23 cellular contexts compared by ENCODE assay signal in genomic region chr1:81155131-81155530, GRCh38.
A peak's percentile ranks its signal among the peaks of the same experiment; 100 is the strongest.
DNase-seq lines count a peak whose midpoint lies in the region; ATAC-seq and TF ChIP-seq lines count a peak whose summit lies in the region.
"Had no signal": no experiment of that assay in that cellular context is flagged by ENCODE, and none has a peak within 500 bp of the region (broad histone marks: within the 10 kb centered on the region; RNA-seq: fewer than 3 reads in every experiment).

No MANE protein-coding gene starts in this region.

- peak; percentile 63 for DNase-seq in BJ (ENCODE audit: low read depth)
- DNase-seq in NCI-H226 = peak; percentile 53
- peak; percentile 53 for DNase-seq in dedifferentiated amniotic fluid mesenchymal stem cell (ENCODE audit: extremely low spot score)
- peak; percentile 66 for DNase-seq in kidney glomerular epithelial cell (lab: John Stamatoyannopoulos, UW)
- DNase-seq in left lung = no peak
- DNase-seq in tibial artery = no peak
- no peak for DNase-seq in occipital lobe (lab: John Stamatoyannopoulos, UW)
- DNase-seq: activated CD4-positive, alpha-beta T cell treated with anti-CD3 and anti-CD28 coated beads for 48 hours; activated naive CD4-positive, alpha-beta T cell treated with Interleukin-2 at 50 U/mL for 16 hours; activated T-cell treated with anti-CD3 and anti-CD28 coated beads, Interleukin-2, amount 50 U/mL, for 48 hours; CD4-positive, CD25-positive, alpha-beta regulatory T cell; effector memory CD4-positive, alpha-beta T cell; heart right ventricle; left ventricle myocardium superior; NCI-H1092; NCI-H1930; Right ventricle myocardium superior; stimulated activated naive B cell treated with anti-CD40 and anti-IgM and Interleukin-4, amounts not matched to agents 10 μg/mL and 1 μg/mL and 100 μg/mL, for 72 hours had no signal

- no peak for ATAC-seq in left lung
- no peak for ATAC-seq in HG03378 (IDR thresholded peaks at IDR 0.05; ENCODE audit: unreplicated experiment)
- ATAC-seq: GM12878; heart right ventricle; left ventricle myocardium superior; stimulated activated naive B cell treated with anti-CD40 and anti-IgM and Interleukin-4, amounts not matched to agents 10 μg/mL and 1 μg/mL and 100 μg/mL, for 72 hours had no signal

- POLR2A ChIA-PET in BJ (lab: Charles Lee) = no interaction called here

- H3K27ac ChIP-seq in left lung = no peak overlapping the region
- H3K27ac ChIP-seq in tibial artery = no peak overlapping the region
- H3K27ac ChIP-seq: esophagus muscularis mucosa, heart right ventricle, vagina had no signal

- intact Hi-C loops in left lung (cut with DNase I) = no loop called here
- intact Hi-C loops in tibial artery (cut with DNase I; ENCODE audit: low total_unique reads) = no loop called here

- H3K4me3 ChIP-seq in BJ (ENCODE audit: low read depth, low read length) = no peak overlapping the region
- H3K4me3 ChIP-seq in left lung = no peak overlapping the region
- no peak overlapping the region for H3K4me3 ChIP-seq in tibial artery
- H3K4me3 ChIP-seq: esophagus muscularis mucosa, GM12878, heart right ventricle, smooth muscle cell, vagina had no signal

- CTCF ChIA-PET in BJ (lab: Yijun Ruan, JAX) = interaction anchor here (1.2 kb wide), 1 partner anchor 30 kb away, joined by 4 read pairs; no protein-coding TSS in a partner anchor

- no peaks in the 10 kb centered on the region for H3K36me3 ChIP-seq in BJ (ENCODE audit: control insufficient read depth, insufficient read depth, low read length)
- no peaks in the 10 kb centered on the region for H3K36me3 ChIP-seq in left lung
- H3K36me3 ChIP-seq in tibial artery = no peaks in the 10 kb centered on the region
- H3K36me3 ChIP-seq: esophagus muscularis mucosa, heart right ventricle, vagina had no signal

- H3K4me1 ChIP-seq in left lung (no peaks in the 10 kb centered on the region), tibial artery (no peaks in the 10 kb centered on the region)
- H3K4me1 ChIP-seq: vagina had no signal

- no peaks in the 10 kb centered on the region for H3K9me3 ChIP-seq in left lung
- no peaks in the 10 kb centered on the region for H3K9me3 ChIP-seq in tibial artery
- H3K9me3 ChIP-seq: esophagus muscularis mucosa, heart right ventricle, vagina had no signal

- H3K27me3 ChIP-seq in BJ (ENCODE audit: control insufficient read depth, insufficient read depth, low read length) (no peaks in the 10 kb centered on the region), left lung (no peaks in the 10 kb centered on the region), tibial artery (no peaks in the 10 kb centered on the region)
- H3K27me3 ChIP-seq: esophagus muscularis mucosa, heart right ventricle, vagina had no signal

- TF ChIP-seq CTCF in BJ (IDR thresholded peaks at IDR 0.05; ENCODE audit: insufficient read depth, low read depth, low read length) (no peak), left lung (IDR thresholded peaks at IDR 0.05) (no peak), tibial artery (IDR thresholded peaks at IDR 0.05) (no peak)

Comparison
In these comparisons a context has a peak if more than half of its experiments do, and no peak if none do; other contexts are left out.
1. DNase-seq: peak in BJ (single experiment), NCI-H226 (single experiment), dedifferentiated amniotic fluid mesenchymal stem cell (single experiment) and kidney glomerular epithelial cell (single experiment); none in left lung (0 of 2), tibial artery (0 of 2) and occipital lobe (single experiment).